ENCODE assay signal across 11 cellular contexts in the genomic region with DNA sequence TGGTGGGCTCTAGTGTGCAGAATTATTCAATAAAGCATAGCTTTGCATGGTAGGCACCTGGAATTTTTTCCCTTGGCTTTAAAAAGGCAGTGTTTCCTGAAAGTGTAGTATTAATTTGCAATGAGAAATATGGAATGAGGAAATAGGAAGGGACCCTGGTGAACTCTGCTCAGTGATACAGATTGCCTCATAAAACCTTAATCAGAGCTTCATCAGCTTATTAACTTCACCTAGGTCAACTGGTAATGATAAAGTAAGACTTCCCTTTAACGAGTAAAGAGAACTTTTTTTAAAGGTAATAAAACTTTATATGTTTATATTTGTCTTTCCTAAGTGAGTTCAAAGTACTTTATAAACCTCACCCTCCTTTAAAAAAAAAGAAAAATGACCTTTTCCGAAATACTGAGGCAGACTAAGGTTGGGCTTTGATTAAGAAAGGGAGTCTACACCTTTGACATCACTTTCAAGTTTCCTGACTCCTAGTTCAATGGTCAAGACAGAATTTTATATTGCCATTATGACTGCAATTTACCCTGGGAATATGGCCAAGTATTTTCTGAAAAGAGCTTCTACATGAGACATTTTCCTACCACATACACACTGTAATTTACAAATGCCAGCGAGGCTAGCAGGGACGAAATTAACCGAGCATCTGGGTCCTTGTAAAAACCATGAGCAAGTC.
"Had no signal": no experiment of that assay in that cellular context is flagged by ENCODE, and none has a peak within 500 bp of the region (broad histone marks: within the 10 kb centered on the region; RNA-seq: fewer than 3 reads in every experiment).

No MANE protein-coding gene starts in this region.

- H3K36me3 ChIP-seq: adrenal gland, neural progenitor cell, ovary, thyroid gland had no signal

- H3K4me1 ChIP-seq: adrenal gland, neural progenitor cell, thyroid gland had no signal

- DNase-seq: activated CD4-positive, alpha-beta T cell treated with anti-CD3 and anti-CD28 coated beads, Interleukin-2, amount 50 U/mL, for 1 hour; activated CD4-positive, CD25-positive, alpha-beta regulatory T cell; activated naive CD4-positive, alpha-beta T cell treated with anti-CD3 and anti-CD28 coated beads, Interleukin-2, amount 50 U/mL, for 16 hours; adrenal gland; central memory CD4-positive, alpha-beta T cell; erythroblast; hypothalamus; kidney glomerular epithelial cell; ovary; thyroid gland had no signal

- H3K9me3 ChIP-seq: adrenal gland, ovary, thyroid gland had no signal

- H3K4me3 ChIP-seq: adrenal gland, neural progenitor cell, ovary, thyroid gland had no signal

- H3K27me3 ChIP-seq: adrenal gland, neural progenitor cell, ovary, thyroid gland had no signal

- H3K27ac ChIP-seq: adrenal gland, neural progenitor cell, ovary, thyroid gland had no signal
